Comparison of ENCODE assay signal across 8 cellular contexts in genomic region chr5:5025774-5026406, GRCh38.
DNase-seq lines count a peak whose midpoint lies in the region; ATAC-seq and TF ChIP-seq lines count a peak whose summit lies in the region.

No MANE protein-coding gene starts in this region.

- H3K4me1 ChIP-seq in BLaER1 treated with 17β-estradiol and CSF1 and Interleukin-3, amounts not matched to agents 10 nM and 100 nM = peaks cover 0 to 14% (median 5%) of the 10 kb centered on the region in 10 experiments; a peak in 5 of 20 replicates
- H3K4me1 ChIP-seq in uterus = no peaks in the 10 kb centered on the region

- no peaks in the 10 kb centered on the region for H3K27me3 Mint-ChIP-seq in activated T-helper 1 cell treated with anti-CD3 and anti-CD28 coated beads, Interleukin-12 subunit alpha, Interleukin-12 subunit beta, Interleukin-2, Interleukin-4 antibody, amounts not matched to agents 30 ng/mL and 10 ng/mL and 1 ng/mL, durations not matched to agents 14 hours and 24 hours and 36 hours (ENCODE audit: insufficient read depth)
- H3K27me3 Mint-ChIP-seq in natural killer cell treated with Interleukin-12 subunit alpha and Interleukin-12 subunit beta and Interleukin-15 and Interleukin-18, amount 100 ng/mL, for 72 hours = no peaks in the 10 kb centered on the region

- no peaks in the 10 kb centered on the region for H4K20me1 ChIP-seq in BLaER1 treated with 17β-estradiol and CSF1 and Interleukin-3, amounts not matched to agents 10 nM and 100 nM

- H3K27me3 ChIP-seq in BLaER1 treated with 17β-estradiol and CSF1 and Interleukin-3, amounts not matched to agents 10 nM and 100 nM = no peaks in the 10 kb centered on the region
- H3K27me3 ChIP-seq in uterus = no peaks in the 10 kb centered on the region

- H3K27ac ChIP-seq in BLaER1 treated with 17β-estradiol and CSF1 and Interleukin-3, amounts not matched to agents 10 nM and 100 nM = peak overlapping the region in 8 of 11 experiments; percentile 12 to 64 (median 43); a peak in 9 of 22 replicates
- no peak overlapping the region for H3K27ac ChIP-seq in uterus

- peaks cover 24% of the 10 kb centered on the region for H3K9me3 Mint-ChIP-seq in activated T-helper 1 cell treated with anti-CD3 and anti-CD28 coated beads, Interleukin-12 subunit alpha, Interleukin-12 subunit beta, Interleukin-2, Interleukin-4 antibody, amounts not matched to agents 30 ng/mL and 10 ng/mL and 1 ng/mL, durations not matched to agents 14 hours and 24 hours and 36 hours
- H3K9me3 Mint-ChIP-seq in natural killer cell treated with Interleukin-12 subunit alpha and Interleukin-12 subunit beta and Interleukin-15 and Interleukin-18, amount 100 ng/mL, for 72 hours = peaks cover 25% of the 10 kb centered on the region

- H3K4me2 ChIP-seq in BLaER1 treated with 17β-estradiol and CSF1 and Interleukin-3, amounts not matched to agents 10 nM and 100 nM = peak overlapping the region in 9 of 11 experiments; percentile 2 to 45 (median 24); a peak in 8 of 22 replicates

- no peak for TF ChIP-seq POLR2A in uterus (IDR thresholded peaks at IDR 0.05)

- peak; percentile 48 for DNase-seq in NCI-H2227 (lab: John Stamatoyannopoulos, UW; ENCODE audit: unreplicated experiment)
- no peak for DNase-seq in activated T-helper 1 cell treated with anti-CD3 and anti-CD28 coated beads, Interleukin-12 subunit alpha, Interleukin-12 subunit beta, Interleukin-2, Interleukin-4 antibody, amounts not matched to agents 30 ng/mL and 10 ng/mL and 1 ng/mL, durations not matched to agents 14 hours and 24 hours and 36 hours (ENCODE audit: low spot score)
- no peak for DNase-seq in uterus
- no peak for DNase-seq in HCEC 1CT
- DNase-seq in GM10266 (ENCODE audit: extremely low spot score) = no peak
- no peak for DNase-seq in natural killer cell treated with Interleukin-12 subunit alpha and Interleukin-12 subunit beta and Interleukin-15 and Interleukin-18, amount 100 ng/mL, for 72 hours (ENCODE audit: low spot score)

- peaks cover 0 to 19% (median 14%) of the 10 kb centered on the region in 11 experiments; a peak in 11 of 22 replicates for H3K9me3 ChIP-seq in BLaER1 treated with 17β-estradiol and CSF1 and Interleukin-3, amounts not matched to agents 10 nM and 100 nM (replicated peaks in 1 of 11)
- H3K9me3 ChIP-seq in uterus = no peaks in the 10 kb centered on the region

- peak overlapping the region; percentile 18 for H3K27ac Mint-ChIP-seq in activated T-helper 1 cell treated with anti-CD3 and anti-CD28 coated beads, Interleukin-12 subunit alpha, Interleukin-12 subunit beta, Interleukin-2, Interleukin-4 antibody, amounts not matched to agents 30 ng/mL and 10 ng/mL and 1 ng/mL, durations not matched to agents 14 hours and 24 hours and 36 hours
- H3K27ac Mint-ChIP-seq in natural killer cell treated with Interleukin-12 subunit alpha and Interleukin-12 subunit beta and Interleukin-15 and Interleukin-18, amount 100 ng/mL, for 72 hours = no peak overlapping the region

- no peak overlapping the region for H3K4me3 Mint-ChIP-seq in activated T-helper 1 cell treated with anti-CD3 and anti-CD28 coated beads, Interleukin-12 subunit alpha, Interleukin-12 subunit beta, Interleukin-2, Interleukin-4 antibody, amounts not matched to agents 30 ng/mL and 10 ng/mL and 1 ng/mL, durations not matched to agents 14 hours and 24 hours and 36 hours
- no peak overlapping the region for H3K4me3 Mint-ChIP-seq in natural killer cell treated with Interleukin-12 subunit alpha and Interleukin-12 subunit beta and Interleukin-15 and Interleukin-18, amount 100 ng/mL, for 72 hours

- H3K36me3 Mint-ChIP-seq in activated T-helper 1 cell treated with anti-CD3 and anti-CD28 coated beads, Interleukin-12 subunit alpha, Interleukin-12 subunit beta, Interleukin-2, Interleukin-4 antibody, amounts not matched to agents 30 ng/mL and 10 ng/mL and 1 ng/mL, durations not matched to agents 14 hours and 24 hours and 36 hours (ENCODE audit: low read depth) = peaks cover 3% of the 10 kb centered on the region
- H3K36me3 Mint-ChIP-seq in natural killer cell treated with Interleukin-12 subunit alpha and Interleukin-12 subunit beta and Interleukin-15 and Interleukin-18, amount 100 ng/mL, for 72 hours = peaks cover 15% of the 10 kb centered on the region

- peak; percentile 56 for ATAC-seq in GM19324 (IDR thresholded peaks at IDR 0.05; ENCODE audit: low FRiP score, unreplicated experiment)
- no peak for ATAC-seq in natural killer cell treated with Interleukin-12 subunit alpha and Interleukin-12 subunit beta and Interleukin-15 and Interleukin-18, amount 100 ng/mL, for 72 hours

- intact Hi-C loops in activated T-helper 1 cell treated with anti-CD3 and anti-CD28 coated beads, Interleukin-12 subunit alpha, Interleukin-12 subunit beta, Interleukin-2, Interleukin-4 antibody, amounts not matched to agents 30 ng/mL and 10 ng/mL and 1 ng/mL, durations not matched to agents 14 hours and 24 hours and 36 hours (cut with micrococcal nuclease) = no loop called here
- intact Hi-C loops in uterus (cut with DNase I; ENCODE audit: low total_unique reads) = no loop called here

- H3K36me3 ChIP-seq in BLaER1 treated with 17β-estradiol and CSF1 and Interleukin-3, amounts not matched to agents 10 nM and 100 nM = no peaks in the 10 kb centered on the region
- H3K36me3 ChIP-seq in uterus = no peaks in the 10 kb centered on the region

- no peaks in the 10 kb centered on the region for H3K4me1 Mint-ChIP-seq in activated T-helper 1 cell treated with anti-CD3 and anti-CD28 coated beads, Interleukin-12 subunit alpha, Interleukin-12 subunit beta, Interleukin-2, Interleukin-4 antibody, amounts not matched to agents 30 ng/mL and 10 ng/mL and 1 ng/mL, durations not matched to agents 14 hours and 24 hours and 36 hours (ENCODE audit: low read depth)
- peaks cover 0 to 2% of the 10 kb centered on the region in 2 donors for H3K4me1 Mint-ChIP-seq in natural killer cell treated with Interleukin-12 subunit alpha and Interleukin-12 subunit beta and Interleukin-15 and Interleukin-18, amount 100 ng/mL, for 72 hours (ENCODE audit: low read depth in 2 of 2)

- no peak for TF ChIP-seq CTCF in uterus (IDR thresholded peaks at IDR 0.05)
- TF ChIP-seq CTCF in GM10266 (IDR thresholded peaks at IDR 0.05; ENCODE audit: control insufficient read depth, insufficient read depth, low read depth, missing control alignments) = no peak

- no peak overlapping the region for H3K4me3 ChIP-seq in BLaER1 treated with 17β-estradiol and CSF1 and Interleukin-3, amounts not matched to agents 10 nM and 100 nM
- no peak overlapping the region for H3K4me3 ChIP-seq in uterus

- no peak overlapping the region for H3K9ac ChIP-seq in BLaER1 treated with 17β-estradiol and CSF1 and Interleukin-3, amounts not matched to agents 10 nM and 100 nM

Comparison
In these comparisons a context has a peak if more than half of its experiments do, and no peak if none do; other contexts are left out.
1. H3K27ac ChIP-seq: peak in BLaER1 treated with 17β-estradiol and CSF1 and Interleukin-3, amounts not matched to agents 10 nM and 100 nM (8 of 11); none in uterus (0 of 2).